1 cellular context compared by ENCODE assay signal in genomic region chr1:245086389-245086969, GRCh38.
TF ChIP-seq lines count a peak whose summit lies in the region.

No MANE protein-coding gene starts in this region.

TF ChIP-seq in HepG2, 621 proteins besides CTCF, POLR2A, EP300 and RAD21 (continued from another document):
- TF ChIP-seq PBX3 (CRISPR knock-in tag; IDR thresholded peaks at IDR 0.05; ENCODE audit: borderline replicate concordance) (no peak), TERF1 (CRISPR knock-in tag; IDR thresholded peaks at IDR 0.05) (no peak), ZNF33A (CRISPR knock-in tag; IDR thresholded peaks at IDR 0.05; ENCODE audit: borderline replicate concordance) (no peak), RCOR2 (CRISPR knock-in tag; IDR thresholded peaks at IDR 0.05) (0 out of 2 replicates have a peak, but pooled peaks have one; percentile 22), ZMYM3 (CRISPR knock-in tag; IDR thresholded peaks at IDR 0.05) (0 out of 2 replicates have a peak, but pooled peaks have one; percentile 15), KDM4B (CRISPR knock-in tag; IDR thresholded peaks at IDR 0.05) (no peak), ZNF550 (CRISPR knock-in tag; IDR thresholded peaks at IDR 0.05; ENCODE audit: borderline replicate concordance) (no peak), MTF1 (CRISPR knock-in tag; IDR thresholded peaks at IDR 0.05) (no peak), ZNF354B (CRISPR knock-in tag; IDR thresholded peaks at IDR 0.05) (no peak), HNRNPUL1 (IDR thresholded peaks at IDR 0.05; ENCODE audit: low read depth, low read length) (no peak), KMT2A (CRISPR knock-in tag; IDR thresholded peaks at IDR 0.05) (no peak), SP4 (CRISPR knock-in tag; IDR thresholded peaks at IDR 0.05) (no peak), MYC (CRISPR knock-in tag; IDR thresholded peaks at IDR 0.05; ENCODE audit: borderline replicate concordance) (no peak), ZBTB43 (CRISPR knock-in tag; conservative IDR thresholded peaks at IDR 0.05) (no peak), ATF4 (CRISPR knock-in tag; IDR thresholded peaks at IDR 0.05) (peak in 1 of 2 experiments; percentile 95; a peak in 2 of 4 replicates), THYN1 (CRISPR knock-in tag; IDR thresholded peaks at IDR 0.05; ENCODE audit: borderline replicate concordance, low read depth) (no peak), JUNB (CRISPR knock-in tag; IDR thresholded peaks at IDR 0.05; ENCODE audit: borderline replicate concordance) (no peak), HDAC1 (CRISPR knock-in tag; IDR thresholded peaks at IDR 0.05) (no peak), ZNF629 (CRISPR knock-in tag; conservative IDR thresholded peaks at IDR 0.05) (peak; percentile 87), U2AF1 (optimal IDR thresholded peaks at IDR 0.05; ENCODE audit: low read depth, low read length) (no peak), TRAFD1 (CRISPR knock-in tag; IDR thresholded peaks at IDR 0.05; ENCODE audit: borderline replicate concordance) (no peak), ZFP41 (CRISPR knock-in tag; IDR thresholded peaks at IDR 0.05; ENCODE audit: borderline replicate concordance) (no peak), KDM5B (CRISPR knock-in tag; IDR thresholded peaks at IDR 0.05; ENCODE audit: borderline replicate concordance) (no peak), KDM1A (CRISPR knock-in tag; IDR thresholded peaks at IDR 0.05) (peak; percentile 30; the same call in 1 of the 2 replicates), FOXA1 (IDR thresholded peaks at IDR 0.05) (no peak), FOXA1 (CRISPR knock-in tag; IDR thresholded peaks at IDR 0.05) (no peak), GTF2F1 (IDR thresholded peaks at IDR 0.05; ENCODE audit: low read length) (no peak), SKI (IDR thresholded peaks at IDR 0.05; ENCODE audit: partially characterized antibody) (no peak), MBD4 (IDR thresholded peaks at IDR 0.05; ENCODE audit: borderline replicate concordance, low read length) (no peak), CEBPB (IDR thresholded peaks at IDR 0.05; ENCODE audit: borderline replicate concordance, low read depth, low read length) (peak; percentile 63; the same call in 1 of the 2 replicates), TEAD3 (CRISPR knock-in tag; optimal IDR thresholded peaks at IDR 0.05; ENCODE audit: borderline replicate concordance) (peak; percentile 57), TBX3 (IDR thresholded peaks at IDR 0.05; ENCODE audit: borderline replicate concordance) (no peak)
